Comparison of ENCODE assay signal across 12 cellular contexts in genomic region chr6:19210849-19211590, GRCh38.
A peak's percentile ranks its signal among the peaks of the same experiment; 100 is the strongest.
DNase-seq lines count a peak whose midpoint lies in the region; ATAC-seq and TF ChIP-seq lines count a peak whose summit lies in the region.
"Had no signal": no experiment of that assay in that cellular context is flagged by ENCODE, and none has a peak within 500 bp of the region (broad histone marks: within the 10 kb centered on the region; RNA-seq: fewer than 3 reads in every experiment).

No MANE protein-coding gene starts in this region.

- no peaks in the 10 kb centered on the region for H3K4me1 ChIP-seq in spleen

- intact Hi-C loops in spleen (cut with DNase I; ENCODE audit: low total_unique reads) = no loop called here

- peaks cover 8 to 10% of the 10 kb centered on the region in 2 donors for H3K9me3 Mint-ChIP-seq in activated T-cell treated with anti-CD3 and anti-CD28 coated beads, Interleukin-2, amount 50 U/mL, for 72 hours

- no peak overlapping the region for H3K27ac ChIP-seq in spleen

- no peak overlapping the region for H3K4me3 ChIP-seq in fibroblast of pulmonary artery (replicated peaks; ENCODE audit: low read depth, low read length)
- H3K4me3 ChIP-seq in spleen = no peak overlapping the region

- H3K4me1 Mint-ChIP-seq in activated T-cell treated with anti-CD3 and anti-CD28 coated beads, Interleukin-2, amount 50 U/mL, for 72 hours (ENCODE audit: low read depth) = no peaks in the 10 kb centered on the region
- H3K4me1 Mint-ChIP-seq: CD4-positive, CD25-positive, alpha-beta regulatory T cell had no signal

- peak; percentile 6 to 12 for DNase-seq in activated T-cell treated with anti-CD3 and anti-CD28 coated beads, Interleukin-2, amount 50 U/mL, for 72 hours
- DNase-seq in activated T-cell treated with anti-CD3 and anti-CD28 coated beads for 4 hours (no peak), NAMALWA (ENCODE audit: low spot score) (peak; percentile 61), fibroblast of pulmonary artery (ENCODE audit: low read depth) (no peak), spleen (peak; percentile 53), mucosa of gallbladder (ENCODE audit: low spot score) (no peak)
- DNase-seq: activated CD4-positive, CD25-positive, alpha-beta regulatory T cell treated with anti-CD3 and anti-CD28 coated beads, Interleukin-2, amount 50 U/mL, for 72 hours; CD4-positive, CD25-positive, alpha-beta regulatory T cell; dermis blood vessel endothelial cell; Kasumi-1 had no signal

- no peak overlapping the region for H3K4me3 Mint-ChIP-seq in activated T-cell treated with anti-CD3 and anti-CD28 coated beads, Interleukin-2, amount 50 U/mL, for 72 hours
- H3K4me3 Mint-ChIP-seq: CD4-positive, CD25-positive, alpha-beta regulatory T cell had no signal

- H3K27ac Mint-ChIP-seq in activated T-cell treated with anti-CD3 and anti-CD28 coated beads, Interleukin-2, amount 50 U/mL, for 72 hours = no peak overlapping the region
- H3K27ac Mint-ChIP-seq: CD4-positive, CD25-positive, alpha-beta regulatory T cell had no signal

- WGBS in spleen, 5 donors = 79 to 84% (median 82%) methylated on average over 12 to 14 of the region's 14 CpGs

- no peaks in the 10 kb centered on the region for H3K27me3 ChIP-seq in spleen (replicated peaks in 1 of 7)

- TF ChIP-seq CTCF in fibroblast of pulmonary artery (IDR thresholded peaks at IDR 0.05; ENCODE audit: low read length, missing control alignments) (peak; percentile 7), spleen (IDR thresholded peaks at IDR 0.05 in 8 of 11, conservative IDR thresholded peaks at IDR 0.05 in 3 of 11) (no peak)

- no peaks in the 10 kb centered on the region for H3K36me3 ChIP-seq in spleen

- H3K36me3 Mint-ChIP-seq in activated T-cell treated with anti-CD3 and anti-CD28 coated beads, Interleukin-2, amount 50 U/mL, for 72 hours (ENCODE audit: insufficient read depth in 2 of 2) = no peaks in the 10 kb centered on the region
- H3K36me3 Mint-ChIP-seq: CD4-positive, CD25-positive, alpha-beta regulatory T cell had no signal

- H3K9me3 ChIP-seq in spleen = peaks cover 0 to 7% (median 0%) of the 10 kb centered on the region in 8 donors

- ATAC-seq in activated T-cell treated with anti-CD3 and anti-CD28 coated beads, Interleukin-2, amount 50 U/mL, for 72 hours (replicated peaks in 1 of 2) = no peak
- ATAC-seq in GM19395 (IDR thresholded peaks at IDR 0.05; ENCODE audit: unreplicated experiment) = no peak
- no peak for ATAC-seq in HG03521 (IDR thresholded peaks at IDR 0.05; ENCODE audit: unreplicated experiment)

- no peak for TF ChIP-seq POLR2A in spleen (IDR thresholded peaks at IDR 0.05)

- no peaks in the 10 kb centered on the region for H3K27me3 Mint-ChIP-seq in activated T-cell treated with anti-CD3 and anti-CD28 coated beads, Interleukin-2, amount 50 U/mL, for 72 hours (ENCODE audit: low read depth)
- H3K27me3 Mint-ChIP-seq: CD4-positive, CD25-positive, alpha-beta regulatory T cell had no signal

Comparison
In these comparisons a context has a peak if more than half of its experiments do, and no peak if none do; other contexts are left out.
1. DNase-seq: peak in activated T-cell treated with anti-CD3 and anti-CD28 coated beads, Interleukin-2, amount 50 U/mL, for 72 hours (2 of 2), NAMALWA (single experiment) and spleen (single experiment); none in activated T-cell treated with anti-CD3 and anti-CD28 coated beads for 4 hours (single experiment), fibroblast of pulmonary artery (single experiment) and mucosa of gallbladder (single experiment).